ENCODE assay signal across 8 cellular contexts in genomic region chr17:29567362-29568330, GRCh38. TPM values are rescaled to one million over a fixed set of nuclear protein-coding genes. Genes with fewer than 3 reads are reported as not detected.
DNase-seq lines count a peak whose midpoint lies in the region; ATAC-seq and TF ChIP-seq lines count a peak whose summit lies in the region.

No MANE protein-coding gene starts in this region.

- peak; percentile 72 for TF ChIP-seq CTCF in GM12874 (IDR thresholded peaks at IDR 0.05; ENCODE audit: insufficient read depth, low read depth, low read length)
- TF ChIP-seq CTCF in choroid plexus epithelial cell (conservative IDR thresholded peaks at IDR 0.05; ENCODE audit: low read depth, low read length) = peak; percentile 22
- peak; percentile 33 to 41 for TF ChIP-seq CTCF in left lung (IDR thresholded peaks at IDR 0.05)

- DNase-seq in NCI-H1436 treated with DMSO at 0.1 percent for 48 hours (lab: John Stamatoyannopoulos, UW) (peak; percentile 28), choroid plexus epithelial cell (ENCODE audit: low read depth) (peak; percentile 26), left lung (peak; percentile 77 to 90)
- peak; percentile 49 to 67 (median 62) for DNase-seq in activated CD4-positive, CD25-positive, alpha-beta regulatory T cell (lab: John Stamatoyannopoulos, UW)
- peak; percentile 46 to 60 (median 53) for DNase-seq in stimulated activated CD4-positive, alpha-beta T cell treated with anti-CD3 and anti-CD28 coated beads, TNF-alpha, amount 100 ng/mL, for 1 hour (ENCODE audit: low read depth in 3 of 3, low spot score in 1 of 3)

- peak; percentile 31 for ATAC-seq in HG02610 (IDR thresholded peaks at IDR 0.05; ENCODE audit: unreplicated experiment)
- ATAC-seq in left lung = peak; percentile 59
- no peak for ATAC-seq in HG03565 (IDR thresholded peaks at IDR 0.05; ENCODE audit: unreplicated experiment)

- intact Hi-C loops in left lung (cut with DNase I) = no loop called here

- peaks cover 0 to 11% of the 10 kb centered on the region in 2 donors for H3K27me3 ChIP-seq in left lung

- peaks cover 0 to 3% of the 10 kb centered on the region in 2 donors for H3K36me3 ChIP-seq in left lung

- H3K9me3 ChIP-seq in left lung = no peaks in the 10 kb centered on the region

- H3K27ac ChIP-seq in left lung = peak overlapping the region; percentile 81 to 87

- H3K4me1 ChIP-seq in left lung = peaks cover 13 to 65% of the 10 kb centered on the region in 2 donors

- H3K4me3 ChIP-seq in choroid plexus epithelial cell (ENCODE audit: low read depth, low read length) (peak overlapping the region; percentile 74), left lung (peak overlapping the region; percentile 58 to 72)

RNA-seq across cellular contexts. Expression of gene ABHD15, which starts 0.8 kb away (rescaled TPM):
- total RNA-seq in left lung = 10 to 100 TPM; 10.9 to 11.3 TPM

RNA-seq across cellular contexts. Expression of gene TP53I13, which starts 0.9 kb away (rescaled TPM):
- total RNA-seq in left lung = 10 to 100 TPM; 53.3 to 58.5 TPM

RNA-seq across cellular contexts. Expression of gene GIT1, which starts 21.8 kb away (rescaled TPM):
- total RNA-seq in left lung = 10 to 100 TPM; 40.3 to 48.3 TPM

RNA-seq across cellular contexts. Expression of gene ANKRD13B, which starts 25.3 kb away (rescaled TPM):
- 10 to 100 TPM in 1 of 2 donors, 1 to 10 TPM in 1; 8.8 to 10.2 TPM for total RNA-seq in left lung

RNA-seq across cellular contexts. Expression of gene CORO6, which starts 55.1 kb away (rescaled TPM):
- total RNA-seq in left lung = 1 to 10 TPM; 3.8 to 3.9 TPM

Comparison
In these comparisons a context has a peak if more than half of its experiments do, and no peak if none do; other contexts are left out.
1. CTCF ChIP-seq: peak in every context shown above with its lines; median percentile 72 in GM12874; 37 in left lung; 22 in choroid plexus epithelial cell.
2. DNase-seq: peak in every context shown above with its lines; median percentile 84 in left lung; 62 in activated CD4-positive, CD25-positive, alpha-beta regulatory T cell; 53 in stimulated activated CD4-positive, alpha-beta T cell treated with anti-CD3 and anti-CD28 coated beads, TNF-alpha, amount 100 ng/mL, for 1 hour; 28 in NCI-H1436 treated with DMSO at 0.1 percent for 48 hours; 26 in choroid plexus epithelial cell.